In genomic region chr3:186826978-186827857, GRCh38 we compare ENCODE assay signal across 8 cellular contexts.
DNase-seq lines count a peak whose midpoint lies in the region; ATAC-seq and FAIRE-seq lines count a peak whose summit lies in the region.

No MANE protein-coding gene starts in this region.

- FAIRE-seq in GM19239 (lab: Jason Lieb, UNC), result peak; percentile 73

- peak; percentile 88 for ATAC-seq in HG03439 (IDR thresholded peaks at IDR 0.05; ENCODE audit: unreplicated experiment)

- peak overlapping the region; percentile 29 for H3K27ac ChIP-seq in cingulate gyrus (ENCODE audit: low read depth, low read length)

- DNase-seq in AML-193 (lab: John Stamatoyannopoulos, UW) (peak; percentile 86 to 92), GM19239 (ENCODE audit: insufficient read length, low spot score) (peak; percentile 97), NCI-H510A treated with DMSO at 0.1 percent for 48 hours (lab: John Stamatoyannopoulos, UW) (peak; percentile 85), left kidney (ENCODE audit: low read depth, low spot score) (peak; percentile 95)
- peak; percentile 79 to 84 for DNase-seq in activated CD4-positive, alpha-beta T cell treated with anti-CD3 and anti-CD28 coated beads for 4 hours
- DNase-seq in stimulated activated CD4-positive, alpha-beta T cell treated with anti-CD3 and anti-CD28 coated beads, Interleukin-1b, Interleukin-23, amount 100 ng/mL, for 4 hours (ENCODE audit: low read depth in 2 of 2), result peak; percentile 78 to 80

Comparison
In these comparisons a context has a peak if more than half of its experiments do, and no peak if none do; other contexts are left out.
1. Peak in every context shown above with its lines: DNase-seq, ATAC-seq and H3K27ac ChIP-seq.